ENCODE assay signal across 12 cellular contexts in genomic region chr1:13279644-13280043, GRCh38. TPM values are rescaled to one million over a fixed set of nuclear protein-coding genes. Genes with fewer than 3 reads are reported as not detected.
DNase-seq lines count a peak whose midpoint lies in the region; ATAC-seq and TF ChIP-seq lines count a peak whose summit lies in the region.
"Not testable (repeated sequence)": the region's sequence is repeated elsewhere in the genome, so short reads cannot be mapped to it uniquely, and the experiment has no call there.
"Had no signal": no experiment of that assay in that cellular context is flagged by ENCODE, and none has a peak within 500 bp of the region (broad histone marks: within the 10 kb centered on the region; RNA-seq: fewer than 3 reads in every experiment).

No MANE protein-coding gene starts in this region.

- not testable (repeated sequence) for H3K4me3 ChIP-seq in DND-41 (ENCODE audit: low read depth in 1 of 2, low read length in 2 of 2); Karpas-422 (ENCODE audit: low read length); PC-3 (ENCODE audit: low read length); liver (ENCODE audit: low read depth in 1 of 3, low read length in 3 of 3)

- TF ChIP-seq RAD21 in liver (IDR thresholded peaks at IDR 0.05) = peak; percentile 66 to 77

- not testable (repeated sequence) for H3K79me2 ChIP-seq in DND-41 (ENCODE audit: insufficient read depth, low read length); Karpas-422 (ENCODE audit: low read length); PC-3 (ENCODE audit: low read length)

- not testable (repeated sequence) for H3F3A ChIP-seq in PC-3 (ENCODE audit: low read length, unreplicated experiment)

- H3K27me3 ChIP-seq in DND-41 (ENCODE audit: insufficient read depth, low read length, poor library complexity); Karpas-422 (ENCODE audit: low read length); PC-3 (ENCODE audit: low read length); liver (ENCODE audit: control insufficient read depth in 4 of 4, insufficient read depth in 4 of 4, low read length in 3 of 4): not testable (repeated sequence)

- not testable (repeated sequence) for H3K9ac ChIP-seq in DND-41 (ENCODE audit: low read depth, low read length); Karpas-422 (ENCODE audit: low read length); PC-3 (ENCODE audit: low read length); liver (ENCODE audit: low read depth in 1 of 2, low read length in 2 of 2)

- not testable (repeated sequence) for H3K27ac ChIP-seq in DND-41 (ENCODE audit: low read length); Karpas-422 (ENCODE audit: low read length); PC-3 (ENCODE audit: low read length); liver (ENCODE audit: low read depth in 1 of 2, low read length in 2 of 2)

- DNase-seq in DND-41 = not testable (repeated sequence)
- DNase-seq in Karpas-422 (peak; percentile 44), PC-3 (peak; percentile 2), SK-MEL-5 (ENCODE audit: low read depth, low spot score) (peak; percentile 6)

- H3K36me3 ChIP-seq in DND-41 (ENCODE audit: insufficient read depth, low read length); Karpas-422 (ENCODE audit: insufficient read depth, low read length); PC-3 (ENCODE audit: low read depth, low read length); liver (ENCODE audit: control insufficient read depth in 4 of 4, insufficient read depth in 3 of 4, low read depth in 1 of 4, low read length in 3 of 4): not testable (repeated sequence)

- CTCF ChIA-PET in PC-3 (lab: Charles Lee) = not testable (repeated sequence)

- intact Hi-C loops in PC-3 (cut with micrococcal nuclease) = not testable (repeated sequence)

- H4K20me1 ChIP-seq in DND-41 (ENCODE audit: insufficient read depth, low read length); Karpas-422 (ENCODE audit: insufficient read depth, low read depth, low read length); PC-3 (ENCODE audit: low read length): not testable (repeated sequence)

- POLR2A ChIA-PET in PC-3 (lab: Charles Lee; ENCODE audit: unreplicated experiment) = not testable (repeated sequence)

- not testable (repeated sequence) for H2AFZ ChIP-seq in DND-41 (ENCODE audit: low read depth, low read length); Karpas-422 (ENCODE audit: low read length); PC-3 (ENCODE audit: low read length)

- not testable (repeated sequence) for H3K4me1 ChIP-seq in DND-41 (ENCODE audit: insufficient read depth, low read length); Karpas-422 (ENCODE audit: low read length); PC-3 (ENCODE audit: insufficient read depth, low read length); liver (ENCODE audit: control insufficient read depth in 4 of 4, insufficient read depth in 4 of 4, low read length in 3 of 4)

- H3K9me3 ChIP-seq in DND-41 (ENCODE audit: insufficient read depth, low read length, severe bottlenecking); Karpas-422 (ENCODE audit: low read length); PC-3 (ENCODE audit: low read length); liver (ENCODE audit: control insufficient read depth in 4 of 4, low read length in 3 of 4): not testable (repeated sequence)

- TF ChIP-seq CTCF in DND-41 (IDR thresholded peaks at IDR 0.05; ENCODE audit: borderline replicate concordance, extremely low read depth, low read length, poor library complexity, severe bottlenecking); PC-3 (conservative IDR thresholded peaks at IDR 0.05; ENCODE audit: low read depth, low read length): not testable (repeated sequence)
- TF ChIP-seq CTCF in liver (IDR thresholded peaks at IDR 0.05; ENCODE audit: low read depth, low read length, missing input control) = peak; percentile 13

- BruUV-seq in PC-3 (replicated peaks; lab: Mats Ljungman, UMichigan) = not testable (repeated sequence)

- WGBS in liver = 66% methylated on average over 3 of the region's 3 CpGs

- not testable (repeated sequence) for H3K9me2 ChIP-seq in Karpas-422 (replicated peaks; ENCODE audit: insufficient read depth, low read length); PC-3 (replicated peaks; ENCODE audit: low read length)

- in situ Hi-C loops in SK-MEL-5 (cut with HindIII; ENCODE audit: low pct_unique_long_range_greater_than_20kb, low sequenced_read_pairs) = not testable (repeated sequence)

- not testable (repeated sequence) for H3K4me2 ChIP-seq in DND-41 (ENCODE audit: insufficient read depth, low read length); Karpas-422 (ENCODE audit: low read depth, low read length, poor library complexity, severe bottlenecking); PC-3 (ENCODE audit: low read length)

- ATAC-seq in DND-41 (ENCODE audit: insufficient read depth, low read depth) = peak; percentile 39; the same call in 1 of the 3 replicates
- peak; percentile 35; the same call in 1 of the 2 replicates for ATAC-seq in PC-3
- ATAC-seq in esophagus mucosa = peak; percentile 42

RNA-seq across cellular contexts. Expression of gene PRAMEF8, which starts 5.3 kb away (rescaled TPM):
- not detected in 2 replicates for total RNA-seq in Karpas-422 (2014; rRNA removed; shearing (Covaris generic); ENCODE audit: low replicate concordance)
- not detected in 2 replicates for total RNA-seq in PC-3 (2014; rRNA removed)
- total RNA-seq in SK-MEL-5 (2014; rRNA removed; shearing (Covaris generic)) = not detected in 2 replicates
- not detected in 2 replicates for polyA plus RNA-seq in SK-MEL-5 (2015; cell fraction: cytosol; rRNA removed)
- polyA plus RNA-seq in SK-MEL-5 (2015; cell fraction: nucleus; rRNA removed) = not detected in 2 replicates
- total RNA-seq in esophagus mucosa = not detected
- total RNA-seq in liver = not detected
- not detected for polyA plus RNA-seq in liver
- total RNA-seq: A172; CD4-positive, CD25-positive, alpha-beta regulatory T cell; CD8-positive, alpha-beta memory T cell; Daoy; GM23338 had no signal
- polyA plus RNA-seq: CD4-positive, CD25-positive, alpha-beta regulatory T cell; CD8-positive, alpha-beta memory T cell; GM23338; IgD-negative memory B cell had no signal

RNA-seq across cellular contexts. Expression of gene PRAMEF33, which starts 23.7 kb away (rescaled TPM):
- total RNA-seq in Karpas-422 (2014; rRNA removed; shearing (Covaris generic); ENCODE audit: low replicate concordance) = not detected in 2 replicates
- total RNA-seq in PC-3 (2014; rRNA removed) (not detected in 2 replicates), esophagus mucosa (not detected), liver (under 1 TPM in 1 of 2 donors, not detected in 1; 0.17 TPM)
- not detected in 2 replicates for total RNA-seq in SK-MEL-5 (2014; rRNA removed; shearing (Covaris generic))
- polyA plus RNA-seq in SK-MEL-5 (2015; cell fraction: cytosol; rRNA removed) = not detected in 2 replicates
- not detected in 2 replicates for polyA plus RNA-seq in SK-MEL-5 (2015; cell fraction: nucleus; rRNA removed)
- polyA plus RNA-seq in liver = under 1 TPM in 1 of 2 donors, not detected in 1; 0.12 TPM
- total RNA-seq: A172; CD4-positive, CD25-positive, alpha-beta regulatory T cell; CD8-positive, alpha-beta memory T cell; Daoy; GM23338 had no signal
- polyA plus RNA-seq: CD4-positive, CD25-positive, alpha-beta regulatory T cell; CD8-positive, alpha-beta memory T cell; GM23338; IgD-negative memory B cell had no signal

RNA-seq across cellular contexts. Expression of gene PRAMEF5, which starts 25.6 kb away (rescaled TPM):
- not detected in 2 replicates for total RNA-seq in Karpas-422 (2014; rRNA removed; shearing (Covaris generic); ENCODE audit: low replicate concordance)
- not detected in 2 replicates for total RNA-seq in PC-3 (2014; rRNA removed)
- not detected in 2 replicates for total RNA-seq in SK-MEL-5 (2014; rRNA removed; shearing (Covaris generic))
- polyA plus RNA-seq in SK-MEL-5 (2015; cell fraction: cytosol; rRNA removed) = not detected in 2 replicates
- polyA plus RNA-seq in SK-MEL-5 (2015; cell fraction: nucleus; rRNA removed) = not detected in 2 replicates
- total RNA-seq in esophagus mucosa = not detected
- total RNA-seq in liver = not detected
- not detected for polyA plus RNA-seq in liver
- total RNA-seq: A172; CD4-positive, CD25-positive, alpha-beta regulatory T cell; CD8-positive, alpha-beta memory T cell; Daoy; GM23338 had no signal
- polyA plus RNA-seq: CD4-positive, CD25-positive, alpha-beta regulatory T cell; CD8-positive, alpha-beta memory T cell; GM23338; IgD-negative memory B cell had no signal

RNA-seq across cellular contexts. Expression of gene PRAMEF15, which starts 35.7 kb away (rescaled TPM):
- not detected in 2 replicates for total RNA-seq in Karpas-422 (2014; rRNA removed; shearing (Covaris generic); ENCODE audit: low replicate concordance)
- total RNA-seq in PC-3 (2014; rRNA removed) (not detected in 2 replicates), esophagus mucosa (not detected), liver (not detected)
- total RNA-seq in SK-MEL-5 (2014; rRNA removed; shearing (Covaris generic)) = not detected in 2 replicates
- polyA plus RNA-seq in SK-MEL-5 (2015; cell fraction: cytosol; rRNA removed) = not detected in 2 replicates
- not detected in 2 replicates for polyA plus RNA-seq in SK-MEL-5 (2015; cell fraction: nucleus; rRNA removed)
- not detected for polyA plus RNA-seq in liver
- total RNA-seq: A172; CD4-positive, CD25-positive, alpha-beta regulatory T cell; CD8-positive, alpha-beta memory T cell; Daoy; GM23338 had no signal
- polyA plus RNA-seq: CD4-positive, CD25-positive, alpha-beta regulatory T cell; CD8-positive, alpha-beta memory T cell; GM23338; IgD-negative memory B cell had no signal

RNA-seq across cellular contexts. Expression of gene PRAMEF18, which starts 53.7 kb away (rescaled TPM):
- not detected in 2 replicates for total RNA-seq in Karpas-422 (2014; rRNA removed; shearing (Covaris generic); ENCODE audit: low replicate concordance)
- not detected in 2 replicates for total RNA-seq in PC-3 (2014; rRNA removed)
- not detected in 2 replicates for total RNA-seq in SK-MEL-5 (2014; rRNA removed; shearing (Covaris generic))
- polyA plus RNA-seq in SK-MEL-5 (2015; cell fraction: cytosol; rRNA removed) = not detected in 2 replicates
- polyA plus RNA-seq in SK-MEL-5 (2015; cell fraction: nucleus; rRNA removed) = not detected in 2 replicates
- not detected for total RNA-seq in esophagus mucosa
- not detected for total RNA-seq in liver
- not detected for polyA plus RNA-seq in liver
- total RNA-seq: A172; CD4-positive, CD25-positive, alpha-beta regulatory T cell; CD8-positive, alpha-beta memory T cell; Daoy; GM23338 had no signal
- polyA plus RNA-seq: CD4-positive, CD25-positive, alpha-beta regulatory T cell; CD8-positive, alpha-beta memory T cell; GM23338; IgD-negative memory B cell had no signal
